Comparison of ENCODE assay signal across 14 cellular contexts in the genomic region with DNA sequence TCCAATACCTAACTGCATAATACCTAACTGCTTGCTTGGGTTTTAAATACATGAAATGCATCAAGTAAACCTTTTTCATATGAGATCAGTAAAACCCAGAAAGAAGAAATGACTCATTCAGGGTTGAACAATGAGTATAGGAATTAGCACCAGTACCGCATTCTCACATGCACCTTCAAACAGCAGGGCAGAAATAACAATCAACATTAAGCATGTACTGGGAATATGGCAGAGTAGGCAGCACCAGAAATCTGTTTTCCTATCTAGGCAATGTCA.
A peak's percentile ranks its signal among the peaks of the same experiment; 100 is the strongest.
DNase-seq lines count a peak whose midpoint lies in the region; ATAC-seq and TF ChIP-seq lines count a peak whose summit lies in the region.
"Had no signal": no experiment of that assay in that cellular context is flagged by ENCODE, and none has a peak within 500 bp of the region (broad histone marks: within the 10 kb centered on the region; RNA-seq: fewer than 3 reads in every experiment).

No MANE protein-coding gene starts in this region.

- TF ChIP-seq CTCF in A673 (conservative IDR thresholded peaks at IDR 0.05; ENCODE audit: low read depth, low read length): no peak
- TF ChIP-seq CTCF in CD4-positive, alpha-beta T cell (IDR thresholded peaks at IDR 0.05): no peak

- H3K36me3 Mint-ChIP-seq in CD8-positive, alpha-beta memory T cell: no peaks in the 10 kb centered on the region
- no peaks in the 10 kb centered on the region for H3K36me3 Mint-ChIP-seq in CD4-positive, alpha-beta T cell (ENCODE audit: low read depth)

- no peak overlapping the region for H3K4me3 Mint-ChIP-seq in CD8-positive, alpha-beta memory T cell
- H3K4me3 Mint-ChIP-seq in CD4-positive, alpha-beta T cell: no peak overlapping the region
- H3K4me3 Mint-ChIP-seq: activated T-cell treated with anti-CD3 and anti-CD28 coated beads, Interleukin-2, amount 50 U/mL, for 72 hours had no signal

- intact Hi-C loops in A673 (cut with micrococcal nuclease; ENCODE audit: unreplicated experiment): no loop called here
- intact Hi-C loops in CD4-positive, alpha-beta T cell (cut with DNase I, micrococcal nuclease): no loop called here

- H3K27ac ChIP-seq in A673 (ENCODE audit: low read depth, low read length, poor library complexity, severe bottlenecking): no peak overlapping the region
- no peak overlapping the region for H3K27ac ChIP-seq in CD8-positive, alpha-beta memory T cell (ENCODE audit: low read depth, low read length)
- H3K27ac ChIP-seq in CD4-positive, alpha-beta T cell (ENCODE audit: low read depth, low read length): no peak overlapping the region
- H3K27ac ChIP-seq: coronary artery, esophagus squamous epithelium, lower lobe of right lung had no signal

- ATAC-seq in GM19025 (IDR thresholded peaks at IDR 0.05; ENCODE audit: low read depth, unreplicated experiment) (peak; percentile 92), GM21737 (IDR thresholded peaks at IDR 0.05; ENCODE audit: unreplicated experiment) (peak; percentile 68), HG03066 (IDR thresholded peaks at IDR 0.05; ENCODE audit: low read depth, unreplicated experiment) (peak; percentile 79), left lobe of liver (no peak)
- no peak for ATAC-seq in CD4-positive, alpha-beta T cell (ENCODE audit: poor library complexity)
- ATAC-seq: activated T-cell treated with anti-CD3 and anti-CD28 coated beads, Interleukin-2, amount 50 U/mL, for 72 hours; lower lobe of right lung had no signal

- no peaks in the 10 kb centered on the region for H3K4me1 Mint-ChIP-seq in CD8-positive, alpha-beta memory T cell
- no peaks in the 10 kb centered on the region for H3K4me1 Mint-ChIP-seq in CD4-positive, alpha-beta T cell (ENCODE audit: low read depth)

- no peaks in the 10 kb centered on the region for H3K36me3 ChIP-seq in A673 (ENCODE audit: insufficient read depth, low read length, poor library complexity, severe bottlenecking)
- H3K36me3 ChIP-seq in CD8-positive, alpha-beta memory T cell (ENCODE audit: insufficient read depth, low read length): no peaks in the 10 kb centered on the region
- H3K36me3 ChIP-seq: esophagus squamous epithelium, lower lobe of right lung had no signal

- H3K27me3 ChIP-seq in A673 (replicated peaks; ENCODE audit: insufficient read depth, low read depth, low read length, poor library complexity): no peaks in the 10 kb centered on the region
- H3K27me3 ChIP-seq in CD8-positive, alpha-beta memory T cell (ENCODE audit: insufficient read depth, low read length, poor library complexity, severe bottlenecking): no peaks in the 10 kb centered on the region
- H3K27me3 ChIP-seq in CD4-positive, alpha-beta T cell (ENCODE audit: control insufficient read depth, insufficient read depth, low read length): no peaks in the 10 kb centered on the region
- H3K27me3 ChIP-seq: esophagus squamous epithelium had no signal

- peaks cover 3 to 14% (median 10%) of the 10 kb centered on the region in 5 donors for H3K9me3 Mint-ChIP-seq in CD8-positive, alpha-beta memory T cell
- peaks cover 7% of the 10 kb centered on the region for H3K9me3 Mint-ChIP-seq in CD4-positive, alpha-beta T cell

- CTCF ChIA-PET in A673 (lab: Charles Lee): no interaction called here
- CTCF ChIA-PET in CD8-positive, alpha-beta memory T cell (lab: Charles Lee): no interaction called here
- CTCF ChIA-PET in CD4-positive, alpha-beta T cell (lab: Charles Lee): no interaction called here

- H3K4me3 ChIP-seq in A673 (ENCODE audit: low read depth, low read length, poor library complexity, severe bottlenecking): no peak overlapping the region
- no peak overlapping the region for H3K4me3 ChIP-seq in CD8-positive, alpha-beta memory T cell (ENCODE audit: low read length)
- H3K4me3 ChIP-seq: coronary artery, esophagus squamous epithelium, lower lobe of right lung had no signal

- no peaks in the 10 kb centered on the region for H3K9me3 ChIP-seq in A673 (ENCODE audit: low read depth, low read length, poor library complexity, severe bottlenecking)
- H3K9me3 ChIP-seq in CD8-positive, alpha-beta memory T cell (ENCODE audit: low read length): peaks cover 5% of the 10 kb centered on the region
- peaks cover 5% of the 10 kb centered on the region for H3K9me3 ChIP-seq in CD4-positive, alpha-beta T cell (ENCODE audit: control insufficient read depth, low read length)
- H3K9me3 ChIP-seq: lower lobe of right lung had no signal

- no peaks in the 10 kb centered on the region for H3K4me1 ChIP-seq in A673 (ENCODE audit: insufficient read depth, low read length, poor library complexity, severe bottlenecking)
- no peaks in the 10 kb centered on the region for H3K4me1 ChIP-seq in CD8-positive, alpha-beta memory T cell (ENCODE audit: insufficient read depth, low read length)
- H3K4me1 ChIP-seq: esophagus squamous epithelium, lower lobe of right lung had no signal

- peak overlapping the region in 1 of 8 donors; percentile 29 for H3K27ac Mint-ChIP-seq in CD8-positive, alpha-beta memory T cell
- H3K27ac Mint-ChIP-seq in CD4-positive, alpha-beta T cell: no peak overlapping the region
- H3K27ac Mint-ChIP-seq: activated T-cell treated with anti-CD3 and anti-CD28 coated beads, Interleukin-2, amount 50 U/mL, for 72 hours had no signal

- POLR2A ChIA-PET in A673 (lab: Charles Lee; ENCODE audit: low non-redundant PET): no interaction called here
- POLR2A ChIA-PET in CD8-positive, alpha-beta memory T cell (lab: Charles Lee): no interaction called here
- POLR2A ChIA-PET in CD4-positive, alpha-beta T cell (lab: Charles Lee): no interaction called here

- no peaks in the 10 kb centered on the region for H3K27me3 Mint-ChIP-seq in CD8-positive, alpha-beta memory T cell
- H3K27me3 Mint-ChIP-seq in CD4-positive, alpha-beta T cell: no peaks in the 10 kb centered on the region

- BruUV-seq in A673 (replicated peaks; lab: Mats Ljungman, UMichigan): no TSS peak

- no peak for DNase-seq in A673 (ENCODE audit: low spot score)
- no peak for DNase-seq in left lobe of liver (ENCODE audit: low spot score)
- DNase-seq in CD8-positive, alpha-beta memory T cell: no peak
- no peak for DNase-seq in CD4-positive, alpha-beta T cell
- DNase-seq: activated CD4-positive, alpha-beta T cell treated with anti-CD3 and anti-CD28 coated beads for 48 hours; activated T-cell treated with anti-CD3 and anti-CD28 coated beads, Interleukin-2, amount 50 U/mL, for 72 hours; esophagus squamous epithelium; lower lobe of right lung; NCI-H2081; small intestine had no signal

Comparison
In these comparisons a context has a peak if more than half of its experiments do, and no peak if none do; other contexts are left out.
1. ATAC-seq: peak in GM19025 (single experiment), GM21737 (single experiment) and HG03066 (single experiment); none in left lobe of liver (single experiment) and CD4-positive, alpha-beta T cell (single experiment).